Comparison of ENCODE assay signal across 8 cellular contexts in the genomic region with DNA sequence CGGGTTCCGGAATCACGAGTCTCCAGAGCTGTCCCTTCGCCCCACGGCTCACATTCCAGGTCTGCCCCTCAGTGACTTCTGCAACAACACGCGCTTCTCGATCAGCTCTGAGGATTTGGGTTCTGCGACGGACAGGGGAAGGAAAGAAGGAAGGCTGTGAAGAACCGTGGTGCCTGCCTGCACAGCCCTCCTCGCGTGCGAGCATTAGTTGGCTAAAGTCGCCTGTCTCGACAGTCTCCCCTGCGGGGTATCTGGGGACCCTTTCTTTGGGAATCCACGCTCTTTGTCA. TPM values are rescaled to one million over a fixed set of nuclear protein-coding genes. Genes with fewer than 3 reads are reported as not detected.
A peak's percentile ranks its signal among the peaks of the same experiment; 100 is the strongest.
DNase-seq lines count a peak whose midpoint lies in the region; ATAC-seq and TF ChIP-seq lines count a peak whose summit lies in the region.

No MANE protein-coding gene starts in this region.

- peak; percentile 76 for DNase-seq in Daoy (ENCODE audit: low read depth)
- DNase-seq in HCEC 1CT = peak; percentile 60
- DNase-seq in PC-9 = no peak
- DNase-seq in coronary artery (ENCODE audit: low spot score) = no peak
- peak; percentile 69 for DNase-seq in upper lobe of right lung
- DNase-seq in GM10248 (ENCODE audit: extremely low spot score) = no peak
- DNase-seq in epidermal melanocyte (ENCODE audit: insufficient read length, low spot score) = no peak

- CTCF ChIA-PET in PC-9 (lab: Charles Lee) (interaction anchor here (0.6 kb wide), 2 partner anchors 11 to 40 kb away, joined by 4 read pairs; a partner anchor contains a TSS), GM10248 (lab: Yijun Ruan, JAX) (interaction anchor here (0.7 to 7.7 kb wide), 59 partner anchors 9 to 403 kb away, joined by 3 to 82 read pairs (median 5); a partner anchor contains a TSS)

- intact Hi-C loops in PC-9 (cut with micrococcal nuclease; ENCODE audit: unreplicated experiment) = loop anchor here (1.0 to 5.0 kb wide), 5 partner anchors 48 to 363 kb away; a partner anchor contains a TSS
- intact Hi-C loops in upper lobe of right lung (cut with DNase I) = loop anchor here (10.0 kb wide), 3 partner anchors 84 to 234 kb away; no protein-coding TSS in a partner anchor

- H3F3A ChIP-seq in PC-9 (ENCODE audit: insufficient read depth, low read depth) = peaks cover 34% of the 10 kb centered on the region

- no peaks in the 10 kb centered on the region for H3K79me2 ChIP-seq in PC-9 (ENCODE audit: low read depth)

- H3K9me2 ChIP-seq in PC-9 (ENCODE audit: insufficient read depth) = no peaks in the 10 kb centered on the region

- H3K4me1 ChIP-seq in PC-9 (replicated peaks; ENCODE audit: insufficient read depth) (peaks cover 28% of the 10 kb centered on the region), mesodermal cell (ENCODE audit: control insufficient read depth, insufficient read depth, low read length, poor library complexity, severe bottlenecking) (peaks cover 10% of the 10 kb centered on the region), upper lobe of right lung (peaks cover 21% of the 10 kb centered on the region)

- peak overlapping the region; percentile 94 for H3K4me2 ChIP-seq in PC-9

- H3K4me3 ChIP-seq in PC-9 (peak overlapping the region; percentile 69), coronary artery (peak overlapping the region; percentile 76), mesodermal cell (ENCODE audit: extremely low read depth, insufficient read depth, low read length, poor library complexity, severe bottlenecking) (peak overlapping the region; percentile 48), upper lobe of right lung (peak overlapping the region; percentile 59)

- POLR2A ChIA-PET in PC-9 (lab: Charles Lee; ENCODE audit: unreplicated experiment) = no interaction called here
- POLR2A ChIA-PET in GM10248 (lab: Yijun Ruan, JAX) = interaction anchor here (0.5 to 2.2 kb wide), 6 partner anchors 23 to 810 kb away, joined by 3 to 10 read pairs (median 6); a partner anchor contains a TSS

- H3K27ac ChIP-seq in PC-9 = no peak overlapping the region
- peak overlapping the region; percentile 92 to 95 for H3K27ac ChIP-seq in coronary artery
- H3K27ac ChIP-seq in mesodermal cell (ENCODE audit: low read depth, low read length, severe bottlenecking) = peak overlapping the region; percentile 57
- H3K27ac ChIP-seq in upper lobe of right lung = peak overlapping the region; percentile 81

- no peaks in the 10 kb centered on the region for H4K20me1 ChIP-seq in PC-9 (ENCODE audit: insufficient read depth)

- H3K36me3 ChIP-seq in PC-9 (ENCODE audit: low read depth) (peaks cover 12% of the 10 kb centered on the region; the same call in 1 of the 2 replicates), mesodermal cell (ENCODE audit: control insufficient read depth, insufficient read depth, low read length) (peaks cover 13% of the 10 kb centered on the region), upper lobe of right lung (peaks cover 18% of the 10 kb centered on the region)

- H3K9me3 ChIP-seq in PC-9 (ENCODE audit: insufficient read depth, low read depth) (no peaks in the 10 kb centered on the region), mesodermal cell (ENCODE audit: control insufficient read depth, low read length) (no peaks in the 10 kb centered on the region), upper lobe of right lung (no peaks in the 10 kb centered on the region)

- BruUV-seq in PC-9 (replicated peaks; lab: Mats Ljungman, UMichigan) = TSS peak; percentile 62

- TF ChIP-seq CTCF in PC-9 (conservative IDR thresholded peaks at IDR 0.05) = peak; percentile 57; the same call in 1 of the 2 replicates
- TF ChIP-seq CTCF in coronary artery (IDR thresholded peaks at IDR 0.05) = no peak
- no peak for TF ChIP-seq CTCF in upper lobe of right lung (IDR thresholded peaks at IDR 0.05)
- no peak for TF ChIP-seq CTCF in GM10248 (IDR thresholded peaks at IDR 0.05; ENCODE audit: control extremely low read depth, extremely low read depth, low read depth, missing control alignments)

- peak overlapping the region; percentile 71 for H2AFZ ChIP-seq in PC-9

- ATAC-seq in upper lobe of right lung = peak; percentile 1

- 7 to 16% methylated on average over 13 to 17 of the region's 18 CpGs for WGBS in mesodermal cell (ENCODE audit: insufficient coverage in 2 of 2), 2 experiments

- H3K27me3 ChIP-seq in PC-9 (ENCODE audit: insufficient read depth, low read depth) = peaks cover 18% of the 10 kb centered on the region
- H3K27me3 ChIP-seq in upper lobe of right lung = no peaks in the 10 kb centered on the region

RNA-seq across cellular contexts. Expression of a gene that starts 23.1 kb away (rescaled TPM):
- 33.4 and 37.4 TPM in 2 replicates for total RNA-seq in Daoy (2014; rRNA removed; shearing (Covaris generic))
- 46.2 and 48.3 TPM in 2 replicates for total RNA-seq in PC-9 (2021)
- 52.6 TPM for polyA plus RNA-seq in mesodermal cell (2013, experiment 1 of 2)
- 44.6 TPM for polyA plus RNA-seq in mesodermal cell (2013, experiment 2 of 2)
- 47.5 TPM for total RNA-seq in upper lobe of right lung

RNA-seq across cellular contexts. Expression of a gene that starts 23.3 kb away (rescaled TPM):
- total RNA-seq in Daoy (2014; rRNA removed; shearing (Covaris generic)) = 5,669 and 7,419 TPM in 2 replicates
- total RNA-seq in PC-9 (2021) = 2,057 and 2,442 TPM in 2 replicates
- polyA plus RNA-seq in mesodermal cell (2013, experiment 1 of 2) = 3,649 TPM
- polyA plus RNA-seq in mesodermal cell (2013, experiment 2 of 2) = 3,497 TPM
- total RNA-seq in upper lobe of right lung = 1,687 TPM

RNA-seq across cellular contexts. Expression of a gene that starts 28.3 kb away (rescaled TPM):
- total RNA-seq in Daoy (2014; rRNA removed; shearing (Covaris generic)) = 0.40 and 1.9 TPM in 2 replicates
- total RNA-seq in PC-9 (2021) (10.3 and 12.8 TPM in 2 replicates), upper lobe of right lung (16.8 TPM)
- polyA plus RNA-seq in mesodermal cell (2013, experiment 1 of 2) = 3.1 TPM
- polyA plus RNA-seq in mesodermal cell (2013, experiment 2 of 2) = 2.9 TPM

RNA-seq across cellular contexts. Expression of a gene that starts 40.3 kb away (rescaled TPM):
- 43.4 and 44.9 TPM in 2 replicates for total RNA-seq in Daoy (2014; rRNA removed; shearing (Covaris generic))
- total RNA-seq in PC-9 (2021) (18.9 and 19.2 TPM in 2 replicates), upper lobe of right lung (42.0 TPM)
- polyA plus RNA-seq in mesodermal cell (2013, experiment 1 of 2) = 30.4 TPM
- 27.6 TPM for polyA plus RNA-seq in mesodermal cell (2013, experiment 2 of 2)

RNA-seq across cellular contexts. Expression of a gene that starts 40.5 kb away (rescaled TPM):
- total RNA-seq in Daoy (2014; rRNA removed; shearing (Covaris generic)) = 286 and 362 TPM in 2 replicates
- total RNA-seq in PC-9 (2021) (52.4 and 59.6 TPM in 2 replicates), upper lobe of right lung (37.0 TPM)
- polyA plus RNA-seq in mesodermal cell (2013, experiment 1 of 2) = 57.1 TPM
- polyA plus RNA-seq in mesodermal cell (2013, experiment 2 of 2) = 48.4 TPM

Comparison
In these comparisons a context has a peak if more than half of its experiments do, and no peak if none do; other contexts are left out.
1. DNase-seq: peak in Daoy (single experiment), HCEC 1CT (single experiment) and upper lobe of right lung (single experiment); none in PC-9 (0 of 2), coronary artery (single experiment), GM10248 (single experiment) and epidermal melanocyte (single experiment).
2. Peak in every context shown above with its lines, with median percentiles within 50 percentile points of each other: H3K4me3 ChIP-seq.